Comparison of ENCODE assay signal across 8 cellular contexts in genomic region chr3:32460031-32460749, GRCh38. TPM values are rescaled to one million over a fixed set of nuclear protein-coding genes. Genes with fewer than 3 reads are reported as not detected.
A peak's percentile ranks its signal among the peaks of the same experiment; 100 is the strongest.
DNase-seq lines count a peak whose midpoint lies in the region; ATAC-seq and TF ChIP-seq lines count a peak whose summit lies in the region.

No MANE protein-coding gene starts in this region.

- peak overlapping the region; percentile 81 for H3K27ac ChIP-seq in upper lobe of right lung
- no peak overlapping the region for H3K27ac ChIP-seq in adrenal gland

- H3K27me3 ChIP-seq in upper lobe of right lung (no peaks in the 10 kb centered on the region), adrenal gland (no peaks in the 10 kb centered on the region)

- no peak for TF ChIP-seq POLR2A in adrenal gland (IDR thresholded peaks at IDR 0.05)

- H3K9me3 ChIP-seq in upper lobe of right lung (no peaks in the 10 kb centered on the region), adrenal gland (replicated peaks in 1 of 3) (no peaks in the 10 kb centered on the region)

- H3K4me3 ChIP-seq in upper lobe of right lung (no peak overlapping the region), adrenal gland (no peak overlapping the region)

- DNase-seq in NCI-H2171 (lab: John Stamatoyannopoulos, UW): peak; percentile 4
- DNase-seq in activated T-cell treated with anti-CD3 and anti-CD28 coated beads for 48 hours (ENCODE audit: low read depth): peak; percentile 50
- DNase-seq in left kidney (ENCODE audit: low read depth, low spot score): peak; percentile 85
- DNase-seq in upper lobe of right lung: no peak
- DNase-seq in adrenal gland: no peak
- no peak for DNase-seq in T1000 (lab: John Stamatoyannopoulos, UW)

- ATAC-seq in GM18870 (IDR thresholded peaks at IDR 0.05; ENCODE audit: unreplicated experiment) (peak; percentile 72), HG02840 (IDR thresholded peaks at IDR 0.05; ENCODE audit: low FRiP score, unreplicated experiment) (peak; percentile 72), upper lobe of right lung (peak; percentile 67)

- intact Hi-C loops in upper lobe of right lung (cut with DNase I) (no loop called here), adrenal gland (cut with DNase I) (loop anchor here in 1 of 2 donors (10.0 kb wide), 1 partner anchor 285 kb away; no protein-coding TSS in a partner anchor)

- H3K36me3 ChIP-seq in upper lobe of right lung (peaks cover 4% of the 10 kb centered on the region), adrenal gland (replicated peaks in 1 of 2) (no peaks in the 10 kb centered on the region)

- 72 to 79% (median 74%) methylated on average over 9 to 15 of the region's 15 CpGs for WGBS in adrenal gland, 4 donors

- TF ChIP-seq CTCF in upper lobe of right lung (IDR thresholded peaks at IDR 0.05) (no peak), adrenal gland (IDR thresholded peaks at IDR 0.05) (no peak)

- H3K4me1 ChIP-seq in upper lobe of right lung (peaks cover 35% of the 10 kb centered on the region), adrenal gland (replicated peaks in 1 of 2) (no peaks in the 10 kb centered on the region)

RNA-seq across cellular contexts. Expression of gene CMTM6, which starts 42.5 kb away (rescaled TPM):
- 58.9 TPM for total RNA-seq in upper lobe of right lung
- 10 to 100 TPM; 33.7 to 57.7 (median 43.9) TPM for total RNA-seq in adrenal gland
- 10 to 100 TPM; 13.5 to 32.0 (median 17.0) TPM for polyA plus RNA-seq in adrenal gland

Comparison
In these comparisons a context has a peak if more than half of its experiments do, and no peak if none do; other contexts are left out.
1. DNase-seq: peak in NCI-H2171 (single experiment), activated T-cell treated with anti-CD3 and anti-CD28 coated beads for 48 hours (single experiment) and left kidney (single experiment); none in upper lobe of right lung (single experiment), adrenal gland (0 of 7) and T1000 (single experiment).
2. Peak in every context shown above with its lines, with median percentiles within 50 percentile points of each other: ATAC-seq.